Comparison of ENCODE assay signal across 8 cellular contexts in the genomic region with DNA sequence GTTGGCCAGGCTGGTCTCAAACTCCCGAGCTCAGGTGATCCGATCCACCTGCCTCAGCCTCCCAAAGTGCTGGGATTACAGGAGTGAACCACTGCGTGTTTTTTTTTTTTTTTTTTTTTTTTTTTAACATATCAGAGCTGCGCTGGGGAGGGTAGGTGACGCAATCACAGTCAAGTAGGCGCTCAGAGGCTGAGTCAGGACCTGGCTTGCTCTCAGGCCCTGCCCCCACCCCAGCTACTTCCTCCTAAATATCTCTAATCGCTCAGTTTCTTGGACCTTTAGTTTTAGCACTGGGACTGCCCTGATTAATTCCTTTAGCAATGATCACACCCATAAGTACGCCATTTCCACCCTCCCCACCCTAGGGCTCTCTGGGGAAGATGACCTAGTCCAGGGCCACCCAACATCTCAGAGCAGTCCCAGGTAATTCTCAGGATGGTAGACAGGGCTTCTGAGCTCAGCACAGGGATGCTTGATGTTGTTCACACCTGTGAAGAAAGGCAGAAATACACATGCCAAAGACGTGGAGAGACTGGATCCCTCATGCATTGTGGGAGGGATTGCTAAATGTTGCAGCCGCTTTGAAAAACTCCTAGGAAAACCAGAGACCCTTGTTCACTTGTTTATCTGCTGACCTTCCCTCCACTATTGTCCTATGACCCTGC. TPM values are rescaled to one million over a fixed set of nuclear protein-coding genes. Genes with fewer than 3 reads are reported as not detected.
DNase-seq lines count a peak whose midpoint lies in the region; ATAC-seq and TF ChIP-seq lines count a peak whose summit lies in the region.

No MANE protein-coding gene starts in this region.

- H3K36me3 Mint-ChIP-seq in T-helper 17 cell (ENCODE audit: low read depth) (no peaks in the 10 kb centered on the region), MCF 10A (ENCODE audit: insufficient read depth, unreplicated experiment) (no peaks in the 10 kb centered on the region)

- TF ChIP-seq CTCF in HL-60 (IDR thresholded peaks at IDR 0.05; ENCODE audit: insufficient read depth, low read length) (no peak), MCF 10A (IDR thresholded peaks at IDR 0.05; ENCODE audit: unreplicated experiment) (no peak), thyroid gland (IDR thresholded peaks at IDR 0.05) (no peak)

- H3K27me3 ChIP-seq in HL-60 (ENCODE audit: insufficient read depth, poor library complexity, severe bottlenecking) (no peaks in the 10 kb centered on the region), thyroid gland (no peaks in the 10 kb centered on the region), SJCRH30 (no peaks in the 10 kb centered on the region)

- POLR2A ChIA-PET in MCF 10A (lab: Yijun Ruan, JAX), result interaction anchor here (0.7 to 3.0 kb wide), 4 partner anchors 47 to 386 kb away, joined by 3 to 28 read pairs (median 4); no protein-coding TSS in a partner anchor

- BruUV-seq in MCF 10A (replicated peaks; lab: Mats Ljungman, UMichigan), result no TSS peak

- DNase-seq in HL-60 (ENCODE audit: low read depth in 1 of 2, low spot score in 1 of 2), result peak; percentile 45 to 87
- peak; percentile 4 to 47 (median 35) for DNase-seq in T-helper 17 cell
- DNase-seq in MCF 10A (ENCODE audit: unreplicated experiment), result peak; percentile 91
- peak; percentile 3 for DNase-seq in midbrain (lab: John Stamatoyannopoulos, UW)
- DNase-seq in thyroid gland, result peak; percentile 35 to 38
- DNase-seq in SJCRH30, result no peak
- DNase-seq in 8988T, result no peak

- H3K4me3 Mint-ChIP-seq in T-helper 17 cell (no peak overlapping the region), MCF 10A (ENCODE audit: unreplicated experiment) (no peak overlapping the region)

- H3K27ac Mint-ChIP-seq in T-helper 17 cell (peak overlapping the region; percentile 85), MCF 10A (ENCODE audit: low read depth, unreplicated experiment) (peak overlapping the region; percentile 63)

- H3K4me1 ChIP-seq in thyroid gland (no peaks in the 10 kb centered on the region), SJCRH30 (no peaks in the 10 kb centered on the region)

- H3K36me3 ChIP-seq in thyroid gland, result no peaks in the 10 kb centered on the region
- H3K36me3 ChIP-seq in SJCRH30, result no peaks in the 10 kb centered on the region

- intact Hi-C loops in MCF 10A (cut with micrococcal nuclease) (loop anchor here (5.0 kb wide), 1 partner anchor 47 kb away; no protein-coding TSS in a partner anchor), thyroid gland (cut with DNase I) (no loop called here)

- TF ChIP-seq POLR2A in thyroid gland (IDR thresholded peaks at IDR 0.05), result no peak

- H3K27ac ChIP-seq in HL-60 (replicated peaks) (peak overlapping the region; percentile 31), thyroid gland (no peak overlapping the region), SJCRH30 (no peak overlapping the region)

- WGBS in thyroid gland, 2 donors, result 77 to 79% methylated on average over 8 to 10 of the region's 10 CpGs

- ATAC-seq in T-helper 17 cell (peak; percentile 75), GM19023 (IDR thresholded peaks at IDR 0.05; ENCODE audit: unreplicated experiment) (no peak)

- peaks cover 10% of the 10 kb centered on the region for H3K4me1 Mint-ChIP-seq in T-helper 17 cell
- peaks cover 20% of the 10 kb centered on the region for H3K4me1 Mint-ChIP-seq in MCF 10A (ENCODE audit: insufficient read depth, unreplicated experiment)

- no peaks in the 10 kb centered on the region for H3K9me3 ChIP-seq in T-helper 17 cell (ENCODE audit: control insufficient read depth, low read length, poor library complexity, severe bottlenecking)
- H3K9me3 ChIP-seq in thyroid gland, result no peaks in the 10 kb centered on the region
- H3K9me3 ChIP-seq in SJCRH30 (replicated peaks), result no peaks in the 10 kb centered on the region

- H3K4me3 ChIP-seq in HL-60 (replicated peaks; ENCODE audit: insufficient read depth, low read length), result no peak overlapping the region
- H3K4me3 ChIP-seq in thyroid gland (replicated peaks in 1 of 3), result no peak overlapping the region
- H3K4me3 ChIP-seq in SJCRH30, result no peak overlapping the region

- no peaks in the 10 kb centered on the region for H3K9me3 Mint-ChIP-seq in MCF 10A (ENCODE audit: unreplicated experiment)

- CTCF ChIA-PET in MCF 10A (lab: Yijun Ruan, JAX), result interaction anchor here (0.5 to 0.9 kb wide), 5 partner anchors 15 to 182 kb away, joined by 3 to 4 read pairs (median 3); no protein-coding TSS in a partner anchor

- H3K27me3 Mint-ChIP-seq in T-helper 17 cell (no peaks in the 10 kb centered on the region), MCF 10A (ENCODE audit: insufficient read depth, unreplicated experiment) (no peaks in the 10 kb centered on the region)

RNA-seq across cellular contexts. Expression of a gene that starts 50.2 kb away (rescaled TPM):
- total RNA-seq in T-helper 17 cell, result 100 to 1,000 TPM; 795 to 944 TPM
- total RNA-seq in MCF 10A (2022), result 290 and 297 TPM in 2 replicates
- 100 to 1,000 TPM; 208 to 295 (median 278) TPM for total RNA-seq in thyroid gland
- 201 and 220 TPM in 2 replicates for total RNA-seq in SJCRH30 (2014; rRNA removed; shearing (Covaris generic))

Comparison
In these comparisons a context has a peak if more than half of its experiments do, and no peak if none do; other contexts are left out.
1. DNase-seq: peak in HL-60 (2 of 2), T-helper 17 cell (3 of 3), MCF 10A (single experiment), midbrain (single experiment) and thyroid gland (2 of 2); none in SJCRH30 (0 of 2) and 8988T (single experiment).